Comparison of ENCODE assay signal across 8 cellular contexts in genomic region chr18:30970201-30970816, GRCh38.
DNase-seq lines count a peak whose midpoint lies in the region; ATAC-seq and TF ChIP-seq lines count a peak whose summit lies in the region.

No MANE protein-coding gene starts in this region.

- no peaks in the 10 kb centered on the region for H3K36me3 ChIP-seq in WERI-Rb-1
- no peaks in the 10 kb centered on the region for H3K36me3 ChIP-seq in liver (ENCODE audit: control insufficient read depth in 4 of 4, insufficient read depth in 3 of 4, low read depth in 1 of 4, low read length in 3 of 4)

- intact Hi-C loops in activated naive CD4-positive, alpha-beta T cell treated with anti-CD3 and anti-CD28 coated beads for 36 hours (cut with micrococcal nuclease) = loop anchor here (1.0 to 2.0 kb wide), 2 partner anchors 586 to 849 kb away; no protein-coding TSS in a partner anchor
- intact Hi-C loops in activated T-helper 2 cell treated with anti-CD3 and anti-CD28 coated beads, Interferon-gamma antibody, Interleukin-2, Interleukin-4, amounts not matched to agents 10 μg/mL and 5 μg/mL and 100 μg/mL, durations not matched to agents 14 hours and 24 hours and 36 hours (cut with micrococcal nuclease) = no loop called here

- CTCF ChIA-PET in activated naive CD4-positive, alpha-beta T cell treated with anti-CD3 and anti-CD28 coated beads for 36 hours (lab: Charles Lee) = interaction anchor here (0.6 to 1.0 kb wide), 3 partner anchors 9 to 587 kb away, joined by 3 read pairs; no protein-coding TSS in a partner anchor

- DNase-seq in EL (peak; percentile 1), NB4 (ENCODE audit: low read depth) (peak; percentile 51), WERI-Rb-1 (no peak)
- DNase-seq in activated naive CD4-positive, alpha-beta T cell treated with anti-CD3 and anti-CD28 coated beads for 36 hours = no peak
- DNase-seq in activated T-helper 2 cell treated with anti-CD3 and anti-CD28 coated beads, Interferon-gamma antibody, Interleukin-2, Interleukin-4, amounts not matched to agents 10 μg/mL and 5 μg/mL and 100 μg/mL, durations not matched to agents 14 hours and 24 hours and 36 hours (ENCODE audit: low spot score) = no peak

- no peak overlapping the region for H3K9ac ChIP-seq in liver (ENCODE audit: low read depth in 1 of 2, low read length in 2 of 2)

- H3K36me3 Mint-ChIP-seq in activated naive CD4-positive, alpha-beta T cell treated with anti-CD3 and anti-CD28 coated beads for 36 hours (ENCODE audit: low read depth) = no peaks in the 10 kb centered on the region
- H3K36me3 Mint-ChIP-seq in activated T-helper 2 cell treated with anti-CD3 and anti-CD28 coated beads, Interferon-gamma antibody, Interleukin-2, Interleukin-4, amounts not matched to agents 10 μg/mL and 5 μg/mL and 100 μg/mL, durations not matched to agents 14 hours and 24 hours and 36 hours (ENCODE audit: low read depth) = no peaks in the 10 kb centered on the region

- ATAC-seq in HG03565 (IDR thresholded peaks at IDR 0.05; ENCODE audit: unreplicated experiment) (no peak), HG02852 (IDR thresholded peaks at IDR 0.05; ENCODE audit: unreplicated experiment) (no peak)

- H3K27me3 ChIP-seq in WERI-Rb-1 (ENCODE audit: insufficient read depth, low read depth, severe bottlenecking) (no peaks in the 10 kb centered on the region), liver (ENCODE audit: control insufficient read depth in 4 of 4, insufficient read depth in 4 of 4, low read length in 3 of 4) (no peaks in the 10 kb centered on the region)

- no peak overlapping the region for H3K4me3 Mint-ChIP-seq in activated naive CD4-positive, alpha-beta T cell treated with anti-CD3 and anti-CD28 coated beads for 36 hours
- no peak overlapping the region for H3K4me3 Mint-ChIP-seq in activated T-helper 2 cell treated with anti-CD3 and anti-CD28 coated beads, Interferon-gamma antibody, Interleukin-2, Interleukin-4, amounts not matched to agents 10 μg/mL and 5 μg/mL and 100 μg/mL, durations not matched to agents 14 hours and 24 hours and 36 hours (ENCODE audit: low read depth)

- H3K27ac ChIP-seq in WERI-Rb-1 = no peak overlapping the region
- H3K27ac ChIP-seq in liver (ENCODE audit: low read depth in 1 of 2, low read length in 2 of 2) = no peak overlapping the region

- no peaks in the 10 kb centered on the region for H3K9me3 Mint-ChIP-seq in activated naive CD4-positive, alpha-beta T cell treated with anti-CD3 and anti-CD28 coated beads for 36 hours
- H3K9me3 Mint-ChIP-seq in activated T-helper 2 cell treated with anti-CD3 and anti-CD28 coated beads, Interferon-gamma antibody, Interleukin-2, Interleukin-4, amounts not matched to agents 10 μg/mL and 5 μg/mL and 100 μg/mL, durations not matched to agents 14 hours and 24 hours and 36 hours = no peaks in the 10 kb centered on the region

- H3K4me1 ChIP-seq in liver (ENCODE audit: control insufficient read depth in 4 of 4, insufficient read depth in 4 of 4, low read length in 3 of 4) = peaks cover 0 to 3% (median 2%) of the 10 kb centered on the region in 4 donors

- peak; percentile 80 to 83 for TF ChIP-seq RAD21 in liver (IDR thresholded peaks at IDR 0.05)

- 26% methylated on average over 7 of the region's 7 CpGs for WGBS in liver

- TF ChIP-seq CTCF in NB4 (IDR thresholded peaks at IDR 0.05; ENCODE audit: low read depth, low read length) (peak; percentile 10), WERI-Rb-1 (IDR thresholded peaks at IDR 0.05; ENCODE audit: low read depth, low read length) (0 out of 2 replicates have a peak, but pooled peaks have one; percentile 3), liver (IDR thresholded peaks at IDR 0.05; ENCODE audit: low read depth, low read length, missing input control) (peak; percentile 57)

- TF ChIP-seq POLR2A in NB4 (IDR thresholded peaks at IDR 0.05; ENCODE audit: extremely low read depth, insufficient read length) = no peak

- H3K9me3 ChIP-seq in WERI-Rb-1 (ENCODE audit: severe bottlenecking) (no peaks in the 10 kb centered on the region), liver (ENCODE audit: control insufficient read depth in 4 of 4, low read length in 3 of 4) (no peaks in the 10 kb centered on the region)

- peaks cover 4% of the 10 kb centered on the region for H3K27me3 Mint-ChIP-seq in activated naive CD4-positive, alpha-beta T cell treated with anti-CD3 and anti-CD28 coated beads for 36 hours (ENCODE audit: low read depth)
- H3K27me3 Mint-ChIP-seq in activated T-helper 2 cell treated with anti-CD3 and anti-CD28 coated beads, Interferon-gamma antibody, Interleukin-2, Interleukin-4, amounts not matched to agents 10 μg/mL and 5 μg/mL and 100 μg/mL, durations not matched to agents 14 hours and 24 hours and 36 hours (ENCODE audit: low read depth) = no peaks in the 10 kb centered on the region

- H3K4me1 Mint-ChIP-seq in activated naive CD4-positive, alpha-beta T cell treated with anti-CD3 and anti-CD28 coated beads for 36 hours (ENCODE audit: low read depth) = no peaks in the 10 kb centered on the region
- H3K4me1 Mint-ChIP-seq in activated T-helper 2 cell treated with anti-CD3 and anti-CD28 coated beads, Interferon-gamma antibody, Interleukin-2, Interleukin-4, amounts not matched to agents 10 μg/mL and 5 μg/mL and 100 μg/mL, durations not matched to agents 14 hours and 24 hours and 36 hours (ENCODE audit: low read depth) = no peaks in the 10 kb centered on the region

- no peak overlapping the region for H3K4me3 ChIP-seq in NB4 (ENCODE audit: low read depth, low read length)
- H3K4me3 ChIP-seq in WERI-Rb-1 (ENCODE audit: low read depth, low read length) = no peak overlapping the region
- H3K4me3 ChIP-seq in liver (ENCODE audit: low read depth in 1 of 3, low read length in 3 of 3) = no peak overlapping the region

- H3K27ac Mint-ChIP-seq in activated naive CD4-positive, alpha-beta T cell treated with anti-CD3 and anti-CD28 coated beads for 36 hours = no peak overlapping the region
- no peak overlapping the region for H3K27ac Mint-ChIP-seq in activated T-helper 2 cell treated with anti-CD3 and anti-CD28 coated beads, Interferon-gamma antibody, Interleukin-2, Interleukin-4, amounts not matched to agents 10 μg/mL and 5 μg/mL and 100 μg/mL, durations not matched to agents 14 hours and 24 hours and 36 hours

TF ChIP-seq in liver, 16 proteins besides CTCF, POLR2A, EP300 and RAD21:
- TF ChIP-seq YY1 (IDR thresholded peaks at IDR 0.05) (no peak), HNF4A (conservative IDR thresholded peaks at IDR 0.05) (no peak)
TF ChIP-seq in liver: peak in this region for 0.

Comparison
In these comparisons a context has a peak if more than half of its experiments do, and no peak if none do; other contexts are left out.
1. DNase-seq: peak in EL (single experiment) and NB4 (single experiment); none in WERI-Rb-1 (single experiment), activated naive CD4-positive, alpha-beta T cell treated with anti-CD3 and anti-CD28 coated beads for 36 hours (single experiment) and activated T-helper 2 cell treated with anti-CD3 and anti-CD28 coated beads, Interferon-gamma antibody, Interleukin-2, Interleukin-4, amounts not matched to agents 10 μg/mL and 5 μg/mL and 100 μg/mL, durations not matched to agents 14 hours and 24 hours and 36 hours (single experiment).
2. CTCF ChIP-seq: peak in every context shown above with its lines; median percentile 57 in liver; 10 in NB4; 3 in WERI-Rb-1.